In the genomic region with DNA sequence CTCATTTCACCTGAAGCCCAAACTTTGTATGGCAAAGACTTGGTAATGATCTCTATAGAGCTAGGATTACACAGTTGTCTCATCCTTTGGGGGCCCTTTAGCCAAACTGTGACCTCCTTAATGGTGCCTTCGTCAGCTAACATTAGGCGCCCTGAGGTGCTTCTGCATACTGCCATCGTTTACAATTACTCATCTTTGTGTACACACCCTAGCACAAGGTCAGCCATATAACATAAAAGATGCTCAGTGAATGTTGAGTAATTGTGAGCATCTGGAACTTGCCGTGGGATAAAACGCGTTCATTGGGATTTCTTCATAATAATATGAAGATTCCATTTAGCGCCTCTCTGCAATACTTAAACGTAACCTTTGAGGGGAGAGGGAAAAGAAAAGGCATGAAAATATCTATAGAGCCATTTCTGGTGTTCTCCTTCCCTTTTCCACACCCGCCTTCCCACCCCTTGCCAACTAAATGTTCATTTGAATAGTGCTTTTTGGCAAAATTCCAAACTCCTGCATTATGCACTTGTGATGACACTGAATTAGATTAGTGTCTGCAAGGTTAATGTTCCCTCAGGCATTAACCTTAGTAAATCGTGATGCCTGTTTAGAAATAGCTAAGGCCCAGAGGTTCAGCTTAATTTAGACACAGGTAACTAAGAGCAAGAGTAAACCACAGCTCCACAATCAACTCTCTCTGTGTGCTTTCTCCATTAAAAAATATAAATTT, we compare ENCODE assay signal across 1 cellular context.
TF ChIP-seq lines count a peak whose summit lies in the region.

No MANE protein-coding gene starts in this region.

TF ChIP-seq in HepG2, 621 proteins besides CTCF, POLR2A, EP300 and RAD21 (continued from another document and continues in another):
- TF ChIP-seq, protein P1, sequence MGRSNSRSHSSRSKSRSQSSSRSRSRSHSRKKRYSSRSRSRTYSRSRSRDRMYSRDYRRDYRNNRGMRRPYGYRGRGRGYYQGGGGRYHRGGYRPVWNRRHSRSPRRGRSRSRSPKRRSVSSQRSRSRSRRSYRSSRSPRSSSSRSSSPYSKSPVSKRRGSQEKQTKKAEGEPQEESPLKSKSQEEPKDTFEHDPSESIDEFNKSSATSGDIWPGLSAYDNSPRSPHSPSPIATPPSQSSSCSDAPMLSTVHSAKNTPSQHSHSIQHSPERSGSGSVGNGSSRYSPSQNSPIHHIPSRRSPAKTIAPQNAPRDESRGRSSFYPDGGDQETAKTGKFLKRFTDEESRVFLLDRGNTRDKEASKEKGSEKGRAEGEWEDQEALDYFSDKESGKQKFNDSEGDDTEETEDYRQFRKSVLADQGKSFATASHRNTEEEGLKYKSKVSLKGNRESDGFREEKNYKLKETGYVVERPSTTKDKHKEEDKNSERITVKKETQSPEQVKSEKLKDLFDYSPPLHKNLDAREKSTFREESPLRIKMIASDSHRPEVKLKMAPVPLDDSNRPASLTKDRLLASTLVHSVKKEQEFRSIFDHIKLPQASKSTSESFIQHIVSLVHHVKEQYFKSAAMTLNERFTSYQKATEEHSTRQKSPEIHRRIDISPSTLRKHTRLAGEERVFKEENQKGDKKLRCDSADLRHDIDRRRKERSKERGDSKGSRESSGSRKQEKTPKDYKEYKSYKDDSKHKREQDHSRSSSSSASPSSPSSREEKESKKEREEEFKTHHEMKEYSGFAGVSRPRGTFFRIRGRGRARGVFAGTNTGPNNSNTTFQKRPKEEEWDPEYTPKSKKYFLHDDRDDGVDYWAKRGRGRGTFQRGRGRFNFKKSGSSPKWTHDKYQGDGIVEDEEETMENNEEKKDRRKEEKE (IDR thresholded peaks at IDR 0.05), result no peak
- no peak for TF ChIP-seq ZNF614 (CRISPR knock-in tag; IDR thresholded peaks at IDR 0.05; ENCODE audit: borderline replicate concordance)
- TF ChIP-seq, protein P2, sequence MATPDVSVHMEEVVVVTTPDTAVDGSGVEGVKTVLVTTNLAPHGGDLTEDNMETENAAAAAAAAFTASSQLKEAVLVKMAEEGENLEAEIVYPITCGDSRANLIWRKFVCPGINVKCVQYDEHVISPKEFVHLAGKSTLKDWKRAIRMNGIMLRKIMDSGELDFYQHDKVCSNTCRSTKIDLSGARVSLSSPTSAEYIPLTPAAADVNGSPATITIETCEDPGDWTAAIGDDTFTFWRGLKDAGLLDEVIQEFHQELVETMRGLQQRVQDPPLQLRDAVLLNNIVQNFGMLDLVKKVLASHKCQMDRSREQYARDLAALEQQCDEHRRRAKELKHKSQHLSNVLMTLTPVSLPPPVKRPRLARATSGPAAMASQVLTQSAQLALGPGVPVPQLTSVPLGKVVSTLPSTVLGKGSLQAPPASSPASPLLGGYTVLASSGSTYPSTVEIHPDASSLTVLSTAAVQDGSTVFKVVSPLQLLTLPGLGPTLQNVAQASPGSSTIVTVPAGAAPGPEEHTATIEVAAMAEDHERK (CRISPR knock-in tag; IDR thresholded peaks at IDR 0.05; ENCODE audit: low read depth), result no peak
- TF ChIP-seq STAT5B (CRISPR knock-in tag; IDR thresholded peaks at IDR 0.05), result no peak
- TF ChIP-seq TP53 (CRISPR knock-in tag; conservative IDR thresholded peaks at IDR 0.05), result no peak
- TF ChIP-seq REPIN1 (CRISPR knock-in tag; IDR thresholded peaks at IDR 0.05; ENCODE audit: borderline replicate concordance, low read depth), result no peak
- TF ChIP-seq ZBTB20 (CRISPR knock-in tag; IDR thresholded peaks at IDR 0.05; ENCODE audit: borderline replicate concordance, low read depth), result peak; percentile 74; the same call in 1 of the 2 replicates
- TF ChIP-seq FOXO1 (CRISPR knock-in tag; IDR thresholded peaks at IDR 0.05), result no peak; the same call in 1 of the 2 replicates
- no peak for TF ChIP-seq AGO2 (optimal IDR thresholded peaks at IDR 0.05; ENCODE audit: low read depth, low read length)
- TF ChIP-seq MYNN (CRISPR knock-in tag; IDR thresholded peaks at IDR 0.05; ENCODE audit: low read depth), result no peak
- 0 out of 2 replicates have a peak, but pooled peaks have one; percentile 12 for TF ChIP-seq ELF3 (CRISPR knock-in tag; IDR thresholded peaks at IDR 0.05)
- TF ChIP-seq KLF11 (CRISPR knock-in tag; IDR thresholded peaks at IDR 0.05), result no peak
- TF ChIP-seq ZNF558 (CRISPR knock-in tag; IDR thresholded peaks at IDR 0.05; ENCODE audit: borderline replicate concordance), result no peak
- no peak for TF ChIP-seq KDM1A (CRISPR knock-in tag; IDR thresholded peaks at IDR 0.05)
- TF ChIP-seq, protein P3, sequence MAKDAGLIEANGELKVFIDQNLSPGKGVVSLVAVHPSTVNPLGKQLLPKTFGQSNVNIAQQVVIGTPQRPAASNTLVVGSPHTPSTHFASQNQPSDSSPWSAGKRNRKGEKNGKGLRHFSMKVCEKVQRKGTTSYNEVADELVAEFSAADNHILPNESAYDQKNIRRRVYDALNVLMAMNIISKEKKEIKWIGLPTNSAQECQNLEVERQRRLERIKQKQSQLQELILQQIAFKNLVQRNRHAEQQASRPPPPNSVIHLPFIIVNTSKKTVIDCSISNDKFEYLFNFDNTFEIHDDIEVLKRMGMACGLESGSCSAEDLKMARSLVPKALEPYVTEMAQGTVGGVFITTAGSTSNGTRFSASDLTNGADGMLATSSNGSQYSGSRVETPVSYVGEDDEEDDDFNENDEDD (CRISPR knock-in tag; IDR thresholded peaks at IDR 0.05; ENCODE audit: borderline replicate concordance), result no peak
- no peak for TF ChIP-seq REXO4 (CRISPR knock-in tag; IDR thresholded peaks at IDR 0.05; ENCODE audit: borderline replicate concordance)
- TF ChIP-seq, protein P4, sequence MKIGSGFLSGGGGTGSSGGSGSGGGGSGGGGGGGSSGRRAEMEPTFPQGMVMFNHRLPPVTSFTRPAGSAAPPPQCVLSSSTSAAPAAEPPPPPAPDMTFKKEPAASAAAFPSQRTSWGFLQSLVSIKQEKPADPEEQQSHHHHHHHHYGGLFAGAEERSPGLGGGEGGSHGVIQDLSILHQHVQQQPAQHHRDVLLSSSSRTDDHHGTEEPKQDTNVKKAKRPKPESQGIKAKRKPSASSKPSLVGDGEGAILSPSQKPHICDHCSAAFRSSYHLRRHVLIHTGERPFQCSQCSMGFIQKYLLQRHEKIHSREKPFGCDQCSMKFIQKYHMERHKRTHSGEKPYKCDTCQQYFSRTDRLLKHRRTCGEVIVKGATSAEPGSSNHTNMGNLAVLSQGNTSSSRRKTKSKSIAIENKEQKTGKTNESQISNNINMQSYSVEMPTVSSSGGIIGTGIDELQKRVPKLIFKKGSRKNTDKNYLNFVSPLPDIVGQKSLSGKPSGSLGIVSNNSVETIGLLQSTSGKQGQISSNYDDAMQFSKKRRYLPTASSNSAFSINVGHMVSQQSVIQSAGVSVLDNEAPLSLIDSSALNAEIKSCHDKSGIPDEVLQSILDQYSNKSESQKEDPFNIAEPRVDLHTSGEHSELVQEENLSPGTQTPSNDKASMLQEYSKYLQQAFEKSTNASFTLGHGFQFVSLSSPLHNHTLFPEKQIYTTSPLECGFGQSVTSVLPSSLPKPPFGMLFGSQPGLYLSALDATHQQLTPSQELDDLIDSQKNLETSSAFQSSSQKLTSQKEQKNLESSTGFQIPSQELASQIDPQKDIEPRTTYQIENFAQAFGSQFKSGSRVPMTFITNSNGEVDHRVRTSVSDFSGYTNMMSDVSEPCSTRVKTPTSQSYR (CRISPR knock-in tag; IDR thresholded peaks at IDR 0.05; ENCODE audit: borderline replicate concordance), result no peak
- no peak for TF ChIP-seq GTF2F1 (IDR thresholded peaks at IDR 0.05; ENCODE audit: low read length)
- TF ChIP-seq, protein P5, sequence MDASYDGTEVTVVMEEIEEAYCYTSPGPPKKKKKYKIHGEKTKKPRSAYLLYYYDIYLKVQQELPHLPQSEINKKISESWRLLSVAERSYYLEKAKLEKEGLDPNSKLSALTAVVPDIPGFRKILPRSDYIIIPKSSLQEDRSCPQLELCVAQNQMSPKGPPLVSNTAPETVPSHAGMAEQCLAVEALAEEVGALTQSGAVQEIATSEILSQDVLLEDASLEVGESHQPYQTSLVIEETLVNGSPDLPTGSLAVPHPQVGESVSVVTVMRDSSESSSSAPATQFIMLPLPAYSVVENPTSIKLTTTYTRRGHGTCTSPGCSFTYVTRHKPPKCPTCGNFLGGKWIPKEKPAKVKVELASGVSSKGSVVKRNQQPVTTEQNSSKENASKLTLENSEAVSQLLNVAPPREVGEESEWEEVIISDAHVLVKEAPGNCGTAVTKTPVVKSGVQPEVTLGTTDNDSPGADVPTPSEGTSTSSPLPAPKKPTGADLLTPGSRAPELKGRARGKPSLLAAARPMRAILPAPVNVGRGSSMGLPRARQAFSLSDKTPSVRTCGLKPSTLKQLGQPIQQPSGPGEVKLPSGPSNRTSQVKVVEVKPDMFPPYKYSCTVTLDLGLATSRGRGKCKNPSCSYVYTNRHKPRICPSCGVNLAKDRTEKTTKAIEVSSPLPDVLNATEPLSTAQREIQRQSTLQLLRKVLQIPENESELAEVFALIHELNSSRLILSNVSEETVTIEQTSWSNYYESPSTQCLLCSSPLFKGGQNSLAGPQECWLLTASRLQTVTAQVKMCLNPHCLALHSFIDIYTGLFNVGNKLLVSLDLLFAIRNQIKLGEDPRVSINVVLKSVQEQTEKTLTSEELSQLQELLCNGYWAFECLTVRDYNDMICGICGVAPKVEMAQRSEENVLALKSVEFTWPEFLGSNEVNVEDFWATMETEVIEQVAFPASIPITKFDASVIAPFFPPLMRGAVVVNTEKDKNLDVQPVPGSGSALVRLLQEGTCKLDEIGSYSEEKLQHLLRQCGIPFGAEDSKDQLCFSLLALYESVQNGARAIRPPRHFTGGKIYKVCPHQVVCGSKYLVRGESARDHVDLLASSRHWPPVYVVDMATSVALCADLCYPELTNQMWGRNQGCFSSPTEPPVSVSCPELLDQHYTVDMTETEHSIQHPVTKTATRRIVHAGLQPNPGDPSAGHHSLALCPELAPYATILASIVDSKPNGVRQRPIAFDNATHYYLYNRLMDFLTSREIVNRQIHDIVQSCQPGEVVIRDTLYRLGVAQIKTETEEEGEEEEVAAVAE (CRISPR knock-in tag; IDR thresholded peaks at IDR 0.05; ENCODE audit: borderline replicate concordance), result no peak; the same call in 1 of the 2 replicates
- TF ChIP-seq IRX3 (CRISPR knock-in tag; IDR thresholded peaks at IDR 0.05; ENCODE audit: borderline replicate concordance, low read depth), result no peak
- TF ChIP-seq ZNF343 (CRISPR knock-in tag; IDR thresholded peaks at IDR 0.05), result no peak
- no peak for TF ChIP-seq HIVEP1 (CRISPR knock-in tag; IDR thresholded peaks at IDR 0.05)
- TF ChIP-seq, protein P6, sequence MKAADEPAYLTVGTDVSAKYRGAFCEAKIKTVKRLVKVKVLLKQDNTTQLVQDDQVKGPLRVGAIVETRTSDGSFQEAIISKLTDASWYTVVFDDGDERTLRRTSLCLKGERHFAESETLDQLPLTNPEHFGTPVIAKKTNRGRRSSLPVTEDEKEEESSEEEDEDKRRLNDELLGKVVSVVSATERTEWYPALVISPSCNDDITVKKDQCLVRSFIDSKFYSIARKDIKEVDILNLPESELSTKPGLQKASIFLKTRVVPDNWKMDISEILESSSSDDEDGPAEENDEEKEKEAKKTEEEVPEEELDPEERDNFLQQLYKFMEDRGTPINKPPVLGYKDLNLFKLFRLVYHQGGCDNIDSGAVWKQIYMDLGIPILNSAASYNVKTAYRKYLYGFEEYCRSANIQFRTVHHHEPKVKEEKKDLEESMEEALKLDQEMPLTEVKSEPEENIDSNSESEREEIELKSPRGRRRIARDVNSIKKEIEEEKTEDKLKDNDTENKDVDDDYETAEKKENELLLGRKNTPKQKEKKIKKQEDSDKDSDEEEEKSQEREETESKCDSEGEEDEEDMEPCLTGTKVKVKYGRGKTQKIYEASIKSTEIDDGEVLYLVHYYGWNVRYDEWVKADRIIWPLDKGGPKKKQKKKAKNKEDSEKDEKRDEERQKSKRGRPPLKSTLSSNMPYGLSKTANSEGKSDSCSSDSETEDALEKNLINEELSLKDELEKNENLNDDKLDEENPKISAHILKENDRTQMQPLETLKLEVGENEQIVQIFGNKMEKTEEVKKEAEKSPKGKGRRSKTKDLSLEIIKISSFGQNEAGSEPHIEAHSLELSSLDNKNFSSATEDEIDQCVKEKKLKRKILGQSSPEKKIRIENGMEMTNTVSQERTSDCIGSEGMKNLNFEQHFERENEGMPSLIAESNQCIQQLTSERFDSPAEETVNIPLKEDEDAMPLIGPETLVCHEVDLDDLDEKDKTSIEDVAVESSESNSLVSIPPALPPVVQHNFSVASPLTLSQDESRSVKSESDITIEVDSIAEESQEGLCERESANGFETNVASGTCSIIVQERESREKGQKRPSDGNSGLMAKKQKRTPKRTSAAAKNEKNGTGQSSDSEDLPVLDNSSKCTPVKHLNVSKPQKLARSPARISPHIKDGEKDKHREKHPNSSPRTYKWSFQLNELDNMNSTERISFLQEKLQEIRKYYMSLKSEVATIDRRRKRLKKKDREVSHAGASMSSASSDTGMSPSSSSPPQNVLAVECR (CRISPR knock-in tag; IDR thresholded peaks at IDR 0.05; ENCODE audit: borderline replicate concordance), result no peak
- TF ChIP-seq NRL (CRISPR knock-in tag; IDR thresholded peaks at IDR 0.05; ENCODE audit: borderline replicate concordance), result no peak
- TF ChIP-seq, protein P7, sequence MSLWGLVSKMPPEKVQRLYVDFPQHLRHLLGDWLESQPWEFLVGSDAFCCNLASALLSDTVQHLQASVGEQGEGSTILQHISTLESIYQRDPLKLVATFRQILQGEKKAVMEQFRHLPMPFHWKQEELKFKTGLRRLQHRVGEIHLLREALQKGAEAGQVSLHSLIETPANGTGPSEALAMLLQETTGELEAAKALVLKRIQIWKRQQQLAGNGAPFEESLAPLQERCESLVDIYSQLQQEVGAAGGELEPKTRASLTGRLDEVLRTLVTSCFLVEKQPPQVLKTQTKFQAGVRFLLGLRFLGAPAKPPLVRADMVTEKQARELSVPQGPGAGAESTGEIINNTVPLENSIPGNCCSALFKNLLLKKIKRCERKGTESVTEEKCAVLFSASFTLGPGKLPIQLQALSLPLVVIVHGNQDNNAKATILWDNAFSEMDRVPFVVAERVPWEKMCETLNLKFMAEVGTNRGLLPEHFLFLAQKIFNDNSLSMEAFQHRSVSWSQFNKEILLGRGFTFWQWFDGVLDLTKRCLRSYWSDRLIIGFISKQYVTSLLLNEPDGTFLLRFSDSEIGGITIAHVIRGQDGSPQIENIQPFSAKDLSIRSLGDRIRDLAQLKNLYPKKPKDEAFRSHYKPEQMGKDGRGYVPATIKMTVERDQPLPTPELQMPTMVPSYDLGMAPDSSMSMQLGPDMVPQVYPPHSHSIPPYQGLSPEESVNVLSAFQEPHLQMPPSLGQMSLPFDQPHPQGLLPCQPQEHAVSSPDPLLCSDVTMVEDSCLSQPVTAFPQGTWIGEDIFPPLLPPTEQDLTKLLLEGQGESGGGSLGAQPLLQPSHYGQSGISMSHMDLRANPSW (CRISPR knock-in tag; IDR thresholded peaks at IDR 0.05; ENCODE audit: borderline replicate concordance), result no peak
- TF ChIP-seq ZNF24 (IDR thresholded peaks at IDR 0.05), result no peak
